Comparison of ENCODE assay signal across 19 cellular contexts in genomic region chr1:157715736-157716135, GRCh38. TPM values are rescaled to one million over a fixed set of nuclear protein-coding genes. Genes with fewer than 3 reads are reported as not detected.
DNase-seq lines count a peak whose midpoint lies in the region; ATAC-seq and TF ChIP-seq lines count a peak whose summit lies in the region.
"Had no signal": no experiment of that assay in that cellular context is flagged by ENCODE, and none has a peak within 500 bp of the region (broad histone marks: within the 10 kb centered on the region; RNA-seq: fewer than 3 reads in every experiment).

No MANE protein-coding gene starts in this region.

- no peak overlapping the region for H3K4ac ChIP-seq in neuronal stem cell (ENCODE audit: low read length)

- H2AK5ac ChIP-seq in neuronal stem cell (ENCODE audit: low read depth, low read length), result no peak overlapping the region

- H3K27ac ChIP-seq in neuronal stem cell (replicated peaks; ENCODE audit: low read length), result no peak overlapping the region
- H3K27ac ChIP-seq: 22Rv1; A549; BLaER1 treated with 17β-estradiol and CSF1 and Interleukin-3, amounts not matched to agents 10 nM and 100 nM; C4-2B had no signal

- H3K36me3 Mint-ChIP-seq in activated B cell treated with CpG ODN at 0.5 μM for 24 hours (ENCODE audit: low read depth), result peaks cover 1% of the 10 kb centered on the region
- peaks cover 16 to 20% of the 10 kb centered on the region in 2 donors for H3K36me3 Mint-ChIP-seq in stimulated activated naive B cell treated with anti-CD40 and anti-IgM and Interleukin-4, amounts not matched to agents 10 μg/mL and 1 μg/mL and 100 μg/mL, for 72 hours
- H3K36me3 Mint-ChIP-seq in activated T-helper 1 cell treated with anti-CD3 and anti-CD28 coated beads, Interleukin-12 subunit alpha, Interleukin-12 subunit beta, Interleukin-2, Interleukin-4 antibody, amounts not matched to agents 30 ng/mL and 10 ng/mL and 1 ng/mL, durations not matched to agents 14 hours and 24 hours and 36 hours (ENCODE audit: low read depth), result no peaks in the 10 kb centered on the region

- no peak overlapping the region for H2BK15ac ChIP-seq in neuronal stem cell (ENCODE audit: low read length)

- POLR2A ChIA-PET in activated B cell treated with CpG ODN at 0.5 μM for 24 hours (lab: Charles Lee), result no interaction called here

- no peak overlapping the region for H3K4me3 ChIP-seq in neuronal stem cell (ENCODE audit: low read length in 2 of 2)
- H3K4me3 ChIP-seq: A549; BLaER1 treated with 17β-estradiol and CSF1 and Interleukin-3, amounts not matched to agents 10 nM and 100 nM had no signal

- no peak for ATAC-seq in activated B cell treated with CpG ODN at 0.5 μM for 24 hours (ENCODE audit: low read depth)
- ATAC-seq in stimulated activated naive B cell treated with anti-CD40 and anti-IgM and Interleukin-4, amounts not matched to agents 10 μg/mL and 1 μg/mL and 100 μg/mL, for 72 hours (replicated peaks), result no peak
- ATAC-seq in HG03354 (IDR thresholded peaks at IDR 0.05; ENCODE audit: poor library complexity, severe bottlenecking, unreplicated experiment), result no peak
- ATAC-seq: A549; CD8-positive, alpha-beta T cell had no signal

- no peaks in the 10 kb centered on the region for H3K79me1 ChIP-seq in neuronal stem cell (ENCODE audit: low read depth, low read length)

- H3K9me3 Mint-ChIP-seq in activated B cell treated with CpG ODN at 0.5 μM for 24 hours, result no peaks in the 10 kb centered on the region
- peaks cover under 1 to 3% of the 10 kb centered on the region in 2 donors for H3K9me3 Mint-ChIP-seq in stimulated activated naive B cell treated with anti-CD40 and anti-IgM and Interleukin-4, amounts not matched to agents 10 μg/mL and 1 μg/mL and 100 μg/mL, for 72 hours
- peaks cover under 1% of the 10 kb centered on the region for H3K9me3 Mint-ChIP-seq in activated T-helper 1 cell treated with anti-CD3 and anti-CD28 coated beads, Interleukin-12 subunit alpha, Interleukin-12 subunit beta, Interleukin-2, Interleukin-4 antibody, amounts not matched to agents 30 ng/mL and 10 ng/mL and 1 ng/mL, durations not matched to agents 14 hours and 24 hours and 36 hours
- H3K9me3 Mint-ChIP-seq: CD4-positive, alpha-beta T cell had no signal

- intact Hi-C loops in activated B cell treated with CpG ODN at 0.5 μM for 24 hours (cut with micrococcal nuclease), result no loop called here
- intact Hi-C loops in activated T-helper 1 cell treated with anti-CD3 and anti-CD28 coated beads, Interleukin-12 subunit alpha, Interleukin-12 subunit beta, Interleukin-2, Interleukin-4 antibody, amounts not matched to agents 30 ng/mL and 10 ng/mL and 1 ng/mL, durations not matched to agents 14 hours and 24 hours and 36 hours (cut with micrococcal nuclease), result no loop called here

- no peak overlapping the region for H4K8ac ChIP-seq in neuronal stem cell (ENCODE audit: low read depth, low read length)

- peaks cover 33% of the 10 kb centered on the region for H3K4me1 Mint-ChIP-seq in activated B cell treated with CpG ODN at 0.5 μM for 24 hours
- peaks cover 24 to 48% of the 10 kb centered on the region in 2 donors for H3K4me1 Mint-ChIP-seq in stimulated activated naive B cell treated with anti-CD40 and anti-IgM and Interleukin-4, amounts not matched to agents 10 μg/mL and 1 μg/mL and 100 μg/mL, for 72 hours
- H3K4me1 Mint-ChIP-seq in activated T-helper 1 cell treated with anti-CD3 and anti-CD28 coated beads, Interleukin-12 subunit alpha, Interleukin-12 subunit beta, Interleukin-2, Interleukin-4 antibody, amounts not matched to agents 30 ng/mL and 10 ng/mL and 1 ng/mL, durations not matched to agents 14 hours and 24 hours and 36 hours (ENCODE audit: low read depth), result no peaks in the 10 kb centered on the region

- H3K27ac Mint-ChIP-seq in activated B cell treated with CpG ODN at 0.5 μM for 24 hours, result peak overlapping the region; percentile 53
- H3K27ac Mint-ChIP-seq in stimulated activated naive B cell treated with anti-CD40 and anti-IgM and Interleukin-4, amounts not matched to agents 10 μg/mL and 1 μg/mL and 100 μg/mL, for 72 hours, result peak overlapping the region; percentile 88
- no peak overlapping the region for H3K27ac Mint-ChIP-seq in activated T-helper 1 cell treated with anti-CD3 and anti-CD28 coated beads, Interleukin-12 subunit alpha, Interleukin-12 subunit beta, Interleukin-2, Interleukin-4 antibody, amounts not matched to agents 30 ng/mL and 10 ng/mL and 1 ng/mL, durations not matched to agents 14 hours and 24 hours and 36 hours
- H3K27ac Mint-ChIP-seq: B cell; CD4-positive, alpha-beta T cell; CD8-positive, alpha-beta T cell had no signal

- no peak for TF ChIP-seq CTCF in activated B cell treated with CpG ODN at 0.5 μM for 24 hours (IDR thresholded peaks at IDR 0.05)

- no peak overlapping the region for H3K4me2 ChIP-seq in neuronal stem cell (ENCODE audit: insufficient read depth, low read length, poor library complexity, severe bottlenecking)
- H3K4me2 ChIP-seq: A549; BLaER1 treated with 17β-estradiol and CSF1 and Interleukin-3, amounts not matched to agents 10 nM and 100 nM had no signal

- H3K4me3 Mint-ChIP-seq in activated B cell treated with CpG ODN at 0.5 μM for 24 hours, result no peak overlapping the region
- H3K4me3 Mint-ChIP-seq in stimulated activated naive B cell treated with anti-CD40 and anti-IgM and Interleukin-4, amounts not matched to agents 10 μg/mL and 1 μg/mL and 100 μg/mL, for 72 hours, result no peak overlapping the region
- no peak overlapping the region for H3K4me3 Mint-ChIP-seq in activated T-helper 1 cell treated with anti-CD3 and anti-CD28 coated beads, Interleukin-12 subunit alpha, Interleukin-12 subunit beta, Interleukin-2, Interleukin-4 antibody, amounts not matched to agents 30 ng/mL and 10 ng/mL and 1 ng/mL, durations not matched to agents 14 hours and 24 hours and 36 hours
- H3K4me3 Mint-ChIP-seq: B cell; CD4-positive, alpha-beta T cell; CD8-positive, alpha-beta T cell had no signal

- no peaks in the 10 kb centered on the region for H3K36me3 ChIP-seq in neuronal stem cell (replicated peaks in 1 of 2; ENCODE audit: control insufficient read depth in 2 of 2, insufficient read depth in 2 of 2, low read length in 2 of 2)
- H3K36me3 ChIP-seq: BLaER1 treated with 17β-estradiol and CSF1 and Interleukin-3, amounts not matched to agents 10 nM and 100 nM had no signal

- no peak overlapping the region for H3K9ac ChIP-seq in neuronal stem cell (ENCODE audit: low read depth, low read length, poor library complexity)
- H3K9ac ChIP-seq: BLaER1 treated with 17β-estradiol and CSF1 and Interleukin-3, amounts not matched to agents 10 nM and 100 nM had no signal

- H3K9me3 ChIP-seq in neuronal stem cell (replicated peaks in 1 of 2; ENCODE audit: control insufficient read depth in 2 of 2, insufficient read depth in 1 of 2, low read depth in 1 of 2, low read length in 2 of 2), result no peaks in the 10 kb centered on the region
- H3K9me3 ChIP-seq: A549, Caco-2 had no signal

- no peak overlapping the region for H2BK12ac ChIP-seq in neuronal stem cell (ENCODE audit: low read length)

- DNase-seq in activated B cell treated with CpG ODN at 0.5 μM for 24 hours, result no peak
- no peak for DNase-seq in neuronal stem cell (ENCODE audit: low spot score)
- no peak for DNase-seq in stimulated activated naive B cell treated with anti-CD40 and anti-IgM and Interleukin-4, amounts not matched to agents 10 μg/mL and 1 μg/mL and 100 μg/mL, for 72 hours
- DNase-seq in activated T-helper 1 cell treated with anti-CD3 and anti-CD28 coated beads, Interleukin-12 subunit alpha, Interleukin-12 subunit beta, Interleukin-2, Interleukin-4 antibody, amounts not matched to agents 30 ng/mL and 10 ng/mL and 1 ng/mL, durations not matched to agents 14 hours and 24 hours and 36 hours (ENCODE audit: low spot score), result no peak
- DNase-seq: AML-193; Caco-2; Calu3; CD4-positive, alpha-beta T cell; CD8-positive, alpha-beta T cell; DMS79 treated with DMSO at 0.1 percent for 48 hours; GF-D8 had no signal

- WGBS in neuronal stem cell (ENCODE audit: extremely low coverage in 2 of 2, insufficient read length in 2 of 2, insufficient replicate concordance in 1 of 2), 2 donors, result no CpG with 5 or more reads among the region's 5 CpGs

- no peak overlapping the region for H2BK5ac ChIP-seq in neuronal stem cell (ENCODE audit: low read length)

- H3K4me1 ChIP-seq in neuronal stem cell (ENCODE audit: control insufficient read depth in 2 of 2, insufficient read depth in 1 of 2, low read depth in 1 of 2, low read length in 2 of 2), result no peaks in the 10 kb centered on the region
- H3K4me1 ChIP-seq: A549; BLaER1 treated with 17β-estradiol and CSF1 and Interleukin-3, amounts not matched to agents 10 nM and 100 nM; Caco-2 had no signal

- no peaks in the 10 kb centered on the region for H3K27me3 Mint-ChIP-seq in activated B cell treated with CpG ODN at 0.5 μM for 24 hours
- no peaks in the 10 kb centered on the region for H3K27me3 Mint-ChIP-seq in stimulated activated naive B cell treated with anti-CD40 and anti-IgM and Interleukin-4, amounts not matched to agents 10 μg/mL and 1 μg/mL and 100 μg/mL, for 72 hours
- H3K27me3 Mint-ChIP-seq in activated T-helper 1 cell treated with anti-CD3 and anti-CD28 coated beads, Interleukin-12 subunit alpha, Interleukin-12 subunit beta, Interleukin-2, Interleukin-4 antibody, amounts not matched to agents 30 ng/mL and 10 ng/mL and 1 ng/mL, durations not matched to agents 14 hours and 24 hours and 36 hours (ENCODE audit: insufficient read depth), result no peaks in the 10 kb centered on the region
- H3K27me3 Mint-ChIP-seq: B cell; CD4-positive, alpha-beta T cell had no signal

- H3K23ac ChIP-seq in neuronal stem cell (ENCODE audit: low read depth, low read length, poor library complexity), result no peak overlapping the region

- no peak overlapping the region for H2BK120ac ChIP-seq in neuronal stem cell (ENCODE audit: low read depth, low read length)

- peak overlapping the region; percentile 85 for H3K18ac ChIP-seq in neuronal stem cell (ENCODE audit: low read length)

- CTCF ChIA-PET in activated B cell treated with CpG ODN at 0.5 μM for 24 hours (lab: Charles Lee), result no interaction called here

- no peak overlapping the region for H4K91ac ChIP-seq in neuronal stem cell (ENCODE audit: low read depth, low read length, poor library complexity)

- no peaks in the 10 kb centered on the region for H3K27me3 ChIP-seq in neuronal stem cell (ENCODE audit: control insufficient read depth in 3 of 3, insufficient read depth in 3 of 3, low read depth in 1 of 3, low read length in 3 of 3)
- H3K27me3 ChIP-seq: BLaER1 treated with 17β-estradiol and CSF1 and Interleukin-3, amounts not matched to agents 10 nM and 100 nM had no signal

- no peak overlapping the region for H3K14ac ChIP-seq in neuronal stem cell (ENCODE audit: low read length)

- H2AFZ ChIP-seq in neuronal stem cell (ENCODE audit: low read length), result no peak overlapping the region

RNA-seq across cellular contexts. Expression of gene FCRL3, which starts 15.2 kb away (rescaled TPM):
- 87.7 and 97.1 TPM in 2 replicates for total RNA-seq in activated B cell treated with CpG ODN at 0.5 μM for 24 hours
- not detected for polyA plus RNA-seq in neuronal stem cell (2013, experiment 1 of 2)
- not detected for polyA plus RNA-seq in neuronal stem cell (2013, experiment 2 of 2)
- 0.05 and 0.32 TPM in 2 replicates for total RNA-seq in activated T-helper 1 cell treated with anti-CD3 and anti-CD28 coated beads, Interleukin-12 subunit alpha, Interleukin-12 subunit beta, Interleukin-2, Interleukin-4 antibody, amounts not matched to agents 30 ng/mL and 10 ng/mL and 1 ng/mL, durations not matched to agents 14 hours and 24 hours and 36 hours
- total RNA-seq: A172, Caco-2 had no signal
- polyA plus RNA-seq: BJ had no signal

Comparison
In these comparisons a context has a peak if more than half of its experiments do, and no peak if none do; other contexts are left out.
1. RNA of gene FCRL3, which starts 15.2 kb away (total RNA-seq): 87.7 to 97.1 TPM in activated B cell treated with CpG ODN at 0.5 μM for 24 hours; 0.05 to 0.32 TPM in activated T-helper 1 cell treated with anti-CD3 and anti-CD28 coated beads, Interleukin-12 subunit alpha, Interleukin-12 subunit beta, Interleukin-2, Interleukin-4 antibody, amounts not matched to agents 30 ng/mL and 10 ng/mL and 1 ng/mL, durations not matched to agents 14 hours and 24 hours and 36 hours; every median in the first group is over 10 times any median in the second.